Comparison of ENCODE assay signal across 23 cellular contexts in genomic region chr1:214420341-214420740, GRCh38.
A peak's percentile ranks its signal among the peaks of the same experiment; 100 is the strongest.
DNase-seq lines count a peak whose midpoint lies in the region; ATAC-seq and TF ChIP-seq lines count a peak whose summit lies in the region.
"Had no signal": no experiment of that assay in that cellular context is flagged by ENCODE, and none has a peak within 500 bp of the region (broad histone marks: within the 10 kb centered on the region; RNA-seq: fewer than 3 reads in every experiment).

No MANE protein-coding gene starts in this region.

- BruUV-seq in Panc1 (replicated peaks; lab: Mats Ljungman, UMichigan): no TSS peak

- no peak overlapping the region for H2AFZ ChIP-seq in GM23338

- H3K9me3 ChIP-seq in Panc1 (ENCODE audit: control insufficient read depth, insufficient read depth, low read depth, low read length): no peaks in the 10 kb centered on the region
- H3K9me3 ChIP-seq: BLaER1, lower lobe of right lung, pancreas, stomach, thyroid gland had no signal

- TF ChIP-seq CTCF in GM23338 (conservative IDR thresholded peaks at IDR 0.05; ENCODE audit: low read depth in 2 of 2): no peak
- TF ChIP-seq CTCF in Panc1 (IDR thresholded peaks at IDR 0.05): no peak

- H3K4me3 Mint-ChIP-seq in GM23338: no peak overlapping the region
- H3K4me3 Mint-ChIP-seq: IgD-negative memory B cell, nephron progenitor cell had no signal

- POLR2A ChIA-PET in Panc1 (lab: Charles Lee): no interaction called here

- no peaks in the 10 kb centered on the region for H3K36me3 Mint-ChIP-seq in GM23338 (ENCODE audit: low read depth)
- H3K36me3 Mint-ChIP-seq: IgD-negative memory B cell had no signal

- peak overlapping the region; percentile 58 for H3K27ac Mint-ChIP-seq in GM23338
- H3K27ac Mint-ChIP-seq: IgD-negative memory B cell had no signal

- peaks cover 56% of the 10 kb centered on the region for H3K4me1 Mint-ChIP-seq in GM23338
- H3K4me1 Mint-ChIP-seq: IgD-negative memory B cell had no signal

- in situ Hi-C loops in Panc1 (cut with HindIII; ENCODE audit: low pct_unique_long_range_greater_than_20kb, low sequenced_read_pairs): no loop called here

- H3K36me3 ChIP-seq in GM23338 (ENCODE audit: insufficient read depth) (no peaks in the 10 kb centered on the region), Panc1 (ENCODE audit: control insufficient read depth, insufficient read depth, low read length) (peaks cover 4% of the 10 kb centered on the region)
- H3K36me3 ChIP-seq: BLaER1, lower lobe of right lung, pancreas, stomach, thyroid gland had no signal

- H3K27me3 ChIP-seq in GM23338 (ENCODE audit: insufficient read depth) (no peaks in the 10 kb centered on the region), Panc1 (ENCODE audit: control insufficient read depth, insufficient read depth, low read length) (no peaks in the 10 kb centered on the region)
- H3K27me3 ChIP-seq: BLaER1, pancreas, stomach, thyroid gland had no signal

- CTCF ChIA-PET in Panc1 (lab: Charles Lee): no interaction called here

- H3K27ac ChIP-seq in GM23338 (ENCODE audit: low read depth) (peak overlapping the region; percentile 74), Panc1 (ENCODE audit: low read length) (peak overlapping the region; percentile 52), epithelial cell of prostate (peak overlapping the region; percentile 94), skin epidermis (peak overlapping the region in 11 of 21 experiments; percentile 17 to 73 (median 48))
- H3K27ac ChIP-seq: BLaER1, lower lobe of right lung, pancreas, stomach, thyroid gland had no signal

- ATAC-seq in GM23338 (no peak), Panc1 (no peak), GM21367 (IDR thresholded peaks at IDR 0.05; ENCODE audit: unreplicated experiment) (no peak)
- ATAC-seq: lower lobe of right lung, pancreas had no signal

- H3K4me3 ChIP-seq in GM23338 (no peak overlapping the region), Panc1 (ENCODE audit: low read depth in 2 of 2, low read length in 2 of 2) (no peak overlapping the region), skin epidermis (no peak overlapping the region)
- H3K4me3 ChIP-seq: BLaER1, lower lobe of right lung, pancreas, stomach, thyroid gland had no signal

- H3K27me3 Mint-ChIP-seq in GM23338 (ENCODE audit: insufficient read depth, low read depth, poor library complexity): no peaks in the 10 kb centered on the region

- H3K9me3 Mint-ChIP-seq in GM23338: no peaks in the 10 kb centered on the region; the same call in 2 of the 3 replicates
- H3K9me3 Mint-ChIP-seq: nephron progenitor cell had no signal

- H3K79me2 ChIP-seq in GM23338 (replicated peaks; ENCODE audit: insufficient read depth): peaks cover 74% of the 10 kb centered on the region

- H3K9me2 ChIP-seq in GM23338 (ENCODE audit: insufficient read depth): no peaks in the 10 kb centered on the region

- intact Hi-C loops in Panc1 (cut with micrococcal nuclease; ENCODE audit: unreplicated experiment): no loop called here

- peak overlapping the region; percentile 30; the same call in 1 of the 2 replicates for H3K4me2 ChIP-seq in GM23338
- H3K4me2 ChIP-seq: BLaER1 had no signal

- peaks cover 23% of the 10 kb centered on the region for H3K4me1 ChIP-seq in GM23338 (ENCODE audit: insufficient read depth)
- peaks cover 64% of the 10 kb centered on the region for H3K4me1 ChIP-seq in Panc1 (ENCODE audit: control insufficient read depth, insufficient read depth, low read length)
- H3K4me1 ChIP-seq: lower lobe of right lung had no signal

- no peaks in the 10 kb centered on the region for H3F3A ChIP-seq in GM23338 (replicated peaks; ENCODE audit: low read depth)

- DNase-seq in GM23338 (ENCODE audit: low spot score): no peak
- DNase-seq in Panc1 (ENCODE audit: low read depth, low spot score): no peak
- no peak for DNase-seq in epithelial cell of prostate (ENCODE audit: low read depth, low spot score)
- no peak for DNase-seq in UCSD-AML1 (lab: John Stamatoyannopoulos, UW; ENCODE audit: unreplicated experiment)
- no peak for DNase-seq in NCI-H2107 treated with DMSO at 0.1 percent for 48 hours (lab: John Stamatoyannopoulos, UW; ENCODE audit: unreplicated experiment)
- DNase-seq: activated CD4-positive, alpha-beta T cell treated with anti-CD3 and anti-CD28 coated beads, Interleukin-2, amount 50 U/mL, for 4 hours; activated CD4-positive, CD25-positive, alpha-beta regulatory T cell; activated naive CD4-positive, alpha-beta T cell treated with Interleukin-2 at 50 U/mL for 16 hours; cerebellar nuclear complex; DMS53; HCEC 1CT; hippocampal formation; lower lobe of right lung; NCI-H1694; nephron progenitor cell; pancreas; stimulated activated CD4-positive, alpha-beta T cell treated with anti-CD3 and anti-CD28 coated beads, Interleukin-2, amount 100 ng/mL, for 48 hours; stomach; thyroid gland had no signal

- H4K20me1 ChIP-seq in GM23338 (replicated peaks; ENCODE audit: insufficient read depth): no peaks in the 10 kb centered on the region
- H4K20me1 ChIP-seq: BLaER1 had no signal

TF ChIP-seq in GM23338, 12 proteins besides CTCF, POLR2A, EP300 and RAD21 (continues in another document):
- TF ChIP-seq ZNF114 (CRISPR knock-in tag; IDR thresholded peaks at IDR 0.05): no peak
- no peak for TF ChIP-seq CREB1 (CRISPR knock-in tag; IDR thresholded peaks at IDR 0.05; ENCODE audit: low read depth)
- TF ChIP-seq JUNB (IDR thresholded peaks at IDR 0.05; ENCODE audit: unreplicated experiment): no peak
- no peak for TF ChIP-seq EZH2 (IDR thresholded peaks at IDR 0.05; ENCODE audit: low read depth, unreplicated experiment)
- no peak for TF ChIP-seq REST (IDR thresholded peaks at IDR 0.05; ENCODE audit: unreplicated experiment)
